ENCODE assay signal across 28 cellular contexts in genomic region chr19:7200739-7201138, GRCh38.
A peak's percentile ranks its signal among the peaks of the same experiment; 100 is the strongest.
DNase-seq lines count a peak whose midpoint lies in the region; ATAC-seq, FAIRE-seq and TF ChIP-seq lines count a peak whose summit lies in the region.
"Had no signal": no experiment of that assay in that cellular context is flagged by ENCODE, and none has a peak within 500 bp of the region (broad histone marks: within the 10 kb centered on the region; RNA-seq: fewer than 3 reads in every experiment).

No MANE protein-coding gene starts in this region.

- H3K4me3 ChIP-seq in BLaER1, result no peak overlapping the region
- H3K4me3 ChIP-seq in OCI-LY1 (ENCODE audit: low read depth, low read length, poor library complexity, severe bottlenecking), result no peak overlapping the region
- H3K4me3 ChIP-seq in HepG2 (replicated peaks in 1 of 3; ENCODE audit: insufficient read depth in 1 of 3, low read depth in 2 of 3, low read length in 3 of 3), result no peak overlapping the region
- H3K4me3 ChIP-seq: ascending aorta, HAP-1, neural progenitor cell, testis had no signal

- peaks cover 12 to 16% of the 10 kb centered on the region in 2 donors for H3K4me1 Mint-ChIP-seq in effector memory CD8-positive, alpha-beta T cell (ENCODE audit: low read depth in 2 of 2)

- DNase-seq in DMS53 (lab: John Stamatoyannopoulos, UW) (peak; percentile 12), DMS53 treated with DMSO at 0.1 percent for 48 hours (lab: John Stamatoyannopoulos, UW; ENCODE audit: unreplicated experiment) (no peak), HepG2 (ENCODE audit: low spot score) (no peak), COLO668 (lab: John Stamatoyannopoulos, UW; ENCODE audit: unreplicated experiment) (no peak)
- DNase-seq in effector memory CD8-positive, alpha-beta T cell, result no peak
- DNase-seq: 8988T; activated CD4-positive, alpha-beta T cell treated with anti-CD3 and anti-CD28 coated beads for 4 hours; CD4-positive, alpha-beta memory T cell; cortex of kidney; foreskin keratinocyte; left cardiac atrium; mesenchymal stem cell; NCI-H1694; SK-N-SH; stimulated activated naive B cell treated with anti-CD40 and anti-IgM and Interleukin-4, amounts not matched to agents 10 μg/mL and 1 μg/mL and 100 μg/mL, for 72 hours; T-helper 17 cell; testis had no signal

- TF ChIP-seq EP300 in HepG2 (IDR thresholded peaks at IDR 0.05; ENCODE audit: low read depth in 2 of 2, low read length in 2 of 2) (no peak), HepG2 (CRISPR knock-in tag; IDR thresholded peaks at IDR 0.05; ENCODE audit: borderline replicate concordance) (no peak)

- H3K27ac ChIP-seq in BLaER1 (no peak overlapping the region), OCI-LY1 (ENCODE audit: low read depth, low read length, poor library complexity, severe bottlenecking) (peak overlapping the region; percentile 74), HepG2 (ENCODE audit: extremely low read length, insufficient read depth, low read length) (peak overlapping the region; percentile 71)
- H3K27ac ChIP-seq: ascending aorta, foreskin keratinocyte, KMS-11, neural progenitor cell, testis had no signal

- no peak for ATAC-seq in HepG2
- no peak for ATAC-seq in HG03175 (IDR thresholded peaks at IDR 0.05; ENCODE audit: unreplicated experiment)
- ATAC-seq in effector memory CD8-positive, alpha-beta T cell (replicated peaks), result no peak
- ATAC-seq: activated naive CD4-positive, alpha-beta T cell treated with anti-CD3 and anti-CD28 coated beads, Interleukin-2, amount 50 U/mL, for 72 hours; esophagus mucosa; foreskin keratinocyte; left cardiac atrium; sciatic nerve; stimulated activated naive B cell treated with anti-CD40 and anti-IgM and Interleukin-4, amounts not matched to agents 10 μg/mL and 1 μg/mL and 100 μg/mL, for 72 hours; T-helper 17 cell had no signal

- CTCF ChIA-PET in HepG2 (lab: Yijun Ruan, JAX; ENCODE audit: low intra/inter-chr PET ratio, low total read pairs), result no interaction called here

- TF ChIP-seq POLR2A in HepG2 (IDR thresholded peaks at IDR 0.05; ENCODE audit: insufficient read depth in 1 of 2, low read depth in 2 of 2, low read length in 2 of 2), result no peak

- H3K79me2 ChIP-seq in OCI-LY1 (ENCODE audit: insufficient read depth, low read length), result no peaks in the 10 kb centered on the region
- H3K79me2 ChIP-seq in HepG2 (ENCODE audit: insufficient read depth, low read length), result peaks cover 27% of the 10 kb centered on the region

- no peaks in the 10 kb centered on the region for H3K9me3 Mint-ChIP-seq in effector memory CD8-positive, alpha-beta T cell
- H3K9me3 Mint-ChIP-seq: activated naive CD4-positive, alpha-beta T cell treated with anti-CD3 and anti-CD28 coated beads, Interleukin-2, amount 50 U/mL, for 72 hours; neural progenitor cell; stimulated activated naive B cell treated with anti-CD40 and anti-IgM and Interleukin-4, amounts not matched to agents 10 μg/mL and 1 μg/mL and 100 μg/mL, for 72 hours had no signal

- H3K27me3 Mint-ChIP-seq in effector memory CD8-positive, alpha-beta T cell, result peaks cover 10 to 22% of the 10 kb centered on the region in 2 donors

- H3K36me3 ChIP-seq in BLaER1 (peaks cover 26% of the 10 kb centered on the region), OCI-LY1 (ENCODE audit: insufficient read depth, low read length) (no peaks in the 10 kb centered on the region), HepG2 (replicated peaks in 1 of 2; ENCODE audit: control insufficient read depth in 1 of 2, insufficient read depth in 2 of 2, low read length in 2 of 2) (no peaks in the 10 kb centered on the region)
- H3K36me3 ChIP-seq: ascending aorta, HAP-1, neural progenitor cell had no signal

- POLR2A ChIA-PET in HepG2 (lab: Yijun Ruan, JAX), result interaction anchor here (1.0 kb wide), 1 partner anchor 39 kb away, joined by 3 read pairs; no protein-coding TSS in a partner anchor

- H2AFZ ChIP-seq in OCI-LY1 (ENCODE audit: low read length) (no peak overlapping the region), HepG2 (ENCODE audit: low read length) (no peak overlapping the region)
- H2AFZ ChIP-seq: neural progenitor cell had no signal

- peaks cover 15% of the 10 kb centered on the region for H3K36me3 Mint-ChIP-seq in effector memory CD8-positive, alpha-beta T cell (ENCODE audit: insufficient read depth)
- H3K36me3 Mint-ChIP-seq: activated naive CD4-positive, alpha-beta T cell treated with anti-CD3 and anti-CD28 coated beads, Interleukin-2, amount 50 U/mL, for 72 hours; neural progenitor cell; stimulated activated naive B cell treated with anti-CD40 and anti-IgM and Interleukin-4, amounts not matched to agents 10 μg/mL and 1 μg/mL and 100 μg/mL, for 72 hours had no signal

- H3K9me3 ChIP-seq in BLaER1, result no peaks in the 10 kb centered on the region
- no peaks in the 10 kb centered on the region for H3K9me3 ChIP-seq in OCI-LY1 (ENCODE audit: low read length)
- H3K9me3 ChIP-seq in HepG2 (ENCODE audit: low read length), result no peaks in the 10 kb centered on the region
- H3K9me3 ChIP-seq: ascending aorta, HAP-1, SK-N-SH, testis had no signal

- H3K9ac ChIP-seq in BLaER1 (no peak overlapping the region), OCI-LY1 (ENCODE audit: low read length) (no peak overlapping the region), HepG2 (ENCODE audit: insufficient read depth, low read depth, low read length) (no peak overlapping the region)
- H3K9ac ChIP-seq: KMS-11, neural progenitor cell, SK-N-SH had no signal

- H4K20me1 ChIP-seq in BLaER1, result peaks cover 83% of the 10 kb centered on the region
- H4K20me1 ChIP-seq in OCI-LY1 (ENCODE audit: insufficient read depth, low read length), result no peaks in the 10 kb centered on the region
- H4K20me1 ChIP-seq in HepG2 (ENCODE audit: insufficient read depth, low read length), result peaks cover 2% of the 10 kb centered on the region; the same call in 1 of the 2 replicates

- 91% methylated on average over 4 of the region's 4 CpGs for WGBS in HepG2 (ENCODE audit: low lambda C conversion rate)

- intact Hi-C loops in HepG2 (cut with micrococcal nuclease; ENCODE audit: unreplicated experiment), result no loop called here

- H3K4me2 ChIP-seq in BLaER1 (0 out of 2 replicates have a peak overlapping the region, but pooled peaks have one; percentile 78), OCI-LY1 (ENCODE audit: low read length) (no peak overlapping the region), HepG2 (ENCODE audit: low read depth, low read length) (no peak overlapping the region)
- H3K4me2 ChIP-seq: KMS-11, neural progenitor cell, SK-N-SH had no signal

- no peaks in the 10 kb centered on the region for H3K27me3 ChIP-seq in BLaER1
- no peaks in the 10 kb centered on the region for H3K27me3 ChIP-seq in OCI-LY1 (ENCODE audit: insufficient read depth, low read length)
- H3K27me3 ChIP-seq in HepG2 (ENCODE audit: control insufficient read depth in 1 of 2, insufficient read depth in 2 of 2, low read length in 2 of 2), result no peaks in the 10 kb centered on the region
- H3K27me3 ChIP-seq: ascending aorta, neural progenitor cell, testis had no signal

- in situ Hi-C loops in HepG2 (cut with HindIII; ENCODE audit: extremely low pct_ligation_motif_present, low pct_unique_long_range_greater_than_20kb), result no loop called here

- H3K27ac Mint-ChIP-seq in effector memory CD8-positive, alpha-beta T cell, result no peak overlapping the region
- H3K27ac Mint-ChIP-seq: activated naive CD4-positive, alpha-beta T cell treated with anti-CD3 and anti-CD28 coated beads, Interleukin-2, amount 50 U/mL, for 72 hours; neural progenitor cell; stimulated activated naive B cell treated with anti-CD40 and anti-IgM and Interleukin-4, amounts not matched to agents 10 μg/mL and 1 μg/mL and 100 μg/mL, for 72 hours; T-helper 17 cell had no signal

- no peak for TF ChIP-seq RAD21 in HepG2 (CRISPR knock-in tag; IDR thresholded peaks at IDR 0.05)

- peaks cover 8% of the 10 kb centered on the region for H3F3A ChIP-seq in OCI-LY1 (ENCODE audit: insufficient read depth, low read length)

- H3K9me2 ChIP-seq in OCI-LY1 (ENCODE audit: low read depth, low read length), result no peaks in the 10 kb centered on the region
- H3K9me2 ChIP-seq: SK-N-SH had no signal

- no peak overlapping the region for H3K4me3 Mint-ChIP-seq in effector memory CD8-positive, alpha-beta T cell
- H3K4me3 Mint-ChIP-seq: neural progenitor cell; stimulated activated naive B cell treated with anti-CD40 and anti-IgM and Interleukin-4, amounts not matched to agents 10 μg/mL and 1 μg/mL and 100 μg/mL, for 72 hours; T-helper 17 cell had no signal

- FAIRE-seq in HepG2 (lab: Jason Lieb, UNC), result no peak
- FAIRE-seq: urothelium cell line had no signal

- H3K4me1 ChIP-seq in BLaER1 (peaks cover 61% of the 10 kb centered on the region), OCI-LY1 (ENCODE audit: insufficient read depth, low read length, severe bottlenecking) (peaks cover 27% of the 10 kb centered on the region), HepG2 (ENCODE audit: insufficient read depth, low read length) (peaks cover 78% of the 10 kb centered on the region)
- H3K4me1 ChIP-seq: neural progenitor cell had no signal

- TF ChIP-seq CTCF in OCI-LY1 (IDR thresholded peaks at IDR 0.05; ENCODE audit: low read length) (no peak), HepG2 (CRISPR knock-in tag; IDR thresholded peaks at IDR 0.05) (no peak)

- BruUV-seq in HepG2 (replicated peaks; lab: Mats Ljungman, UMichigan), result no TSS peak

TF ChIP-seq in HepG2, 621 proteins besides CTCF, POLR2A, EP300 and RAD21 (continues in another document):
- no peak for TF ChIP-seq KDM5B (CRISPR knock-in tag; IDR thresholded peaks at IDR 0.05; ENCODE audit: borderline replicate concordance)
- TF ChIP-seq FOXM1 (CRISPR knock-in tag; IDR thresholded peaks at IDR 0.05), result no peak
- TF ChIP-seq ATF3 (CRISPR knock-in tag; IDR thresholded peaks at IDR 0.05), result no peak
- no peak for TF ChIP-seq ATAD3A (CRISPR knock-in tag; IDR thresholded peaks at IDR 0.05)
- TF ChIP-seq ZNF335 (CRISPR knock-in tag; IDR thresholded peaks at IDR 0.05), result no peak
- TF ChIP-seq FOXP4 (CRISPR knock-in tag; IDR thresholded peaks at IDR 0.05), result no peak
- no peak for TF ChIP-seq ZNF747 (CRISPR knock-in tag; IDR thresholded peaks at IDR 0.05; ENCODE audit: borderline replicate concordance)
